ENCODE assay signal across 9 cellular contexts in genomic region chr1:26283871-26284596, GRCh38. TPM values are rescaled to one million over a fixed set of nuclear protein-coding genes. Genes with fewer than 3 reads are reported as not detected.
DNase-seq lines count a peak whose midpoint lies in the region; ATAC-seq and TF ChIP-seq lines count a peak whose summit lies in the region.
"Had no signal": no experiment of that assay in that cellular context is flagged by ENCODE, and none has a peak within 500 bp of the region (broad histone marks: within the 10 kb centered on the region; RNA-seq: fewer than 3 reads in every experiment).

No MANE protein-coding gene starts in this region.

- ATAC-seq in gastroesophageal sphincter = no peak
- no peak for ATAC-seq in stimulated activated naive B cell treated with anti-CD40 and anti-IgM and Interleukin-4, amounts not matched to agents 10 μg/mL and 1 μg/mL and 100 μg/mL, for 72 hours (replicated peaks)
- no peak for ATAC-seq in HG02885 (IDR thresholded peaks at IDR 0.05; ENCODE audit: poor library complexity, unreplicated experiment)

- no peaks in the 10 kb centered on the region for H3K9me3 Mint-ChIP-seq in T-helper 1 cell treated with Interleukin-12 subunit alpha and Interleukin-12 subunit beta and Interleukin-4 antibody, amounts not matched to agents 30 μg/mL and 1 μg/mL, for 36 hours
- no peaks in the 10 kb centered on the region for H3K9me3 Mint-ChIP-seq in activated CD4-positive, alpha-beta memory T cell treated with anti-CD3 and anti-CD28 coated beads, Interleukin-2, amount 10 ng/mL, durations not matched to agents 7 days and 5 days
- H3K9me3 Mint-ChIP-seq in stimulated activated naive B cell treated with anti-CD40 and anti-IgM and Interleukin-4, amounts not matched to agents 10 μg/mL and 1 μg/mL and 100 μg/mL, for 72 hours = peaks cover 0 to 2% of the 10 kb centered on the region in 2 donors

- no peak for TF ChIP-seq CTCF in gastroesophageal sphincter (IDR thresholded peaks at IDR 0.05)

- no peak for DNase-seq in T-helper 1 cell
- DNase-seq in activated CD4-positive, alpha-beta memory T cell treated with anti-CD3 and anti-CD28 coated beads, Interleukin-2, amount 10 ng/mL, durations not matched to agents 7 days and 5 days = peak; percentile 29
- DNase-seq in stimulated activated naive B cell treated with anti-CD40 and anti-IgM and Interleukin-4, amounts not matched to agents 10 μg/mL and 1 μg/mL and 100 μg/mL, for 72 hours = no peak
- no peak for DNase-seq in NCI-H446 treated with DMSO at 0.1 percent for 48 hours (lab: John Stamatoyannopoulos, UW)
- DNase-seq in dermis blood vessel endothelial cell = no peak

- CTCF ChIA-PET in activated CD4-positive, alpha-beta memory T cell treated with anti-CD3 and anti-CD28 coated beads, Interleukin-2, amount 10 ng/mL, durations not matched to agents 7 days and 5 days (lab: Charles Lee) = interaction anchor here (0.6 to 17.9 kb wide), 31 partner anchors 8 to 258 kb away, joined by 3 to 883 read pairs (median 6); partner anchors contain the start of genes CD52, CEP85, DHDDS and UBXN11

- no peak for TF ChIP-seq POLR2A in gastroesophageal sphincter (IDR thresholded peaks at IDR 0.05)

- H3K27me3 ChIP-seq in gastroesophageal sphincter = no peaks in the 10 kb centered on the region

- POLR2A ChIA-PET in activated CD4-positive, alpha-beta memory T cell treated with anti-CD3 and anti-CD28 coated beads, Interleukin-2, amount 10 ng/mL, durations not matched to agents 7 days and 5 days (lab: Charles Lee) = interaction anchor here (1.1 to 19.9 kb wide), 16 partner anchors 6 to 188 kb away, joined by 3 to 1302 read pairs (median 9); partner anchors contain the start of genes CD52, CEP85, HMGN2 and SH3BGRL3

- peaks cover 0 to 88% (median 42%) of the 10 kb centered on the region in 3 donors for H3K4me1 ChIP-seq in gastroesophageal sphincter

- H3K9me3 ChIP-seq in gastroesophageal sphincter = no peaks in the 10 kb centered on the region

- WGBS in gastroesophageal sphincter (ENCODE audit: low coverage in 1 of 2), 2 donors = 71 to 90% methylated on average over 3 of the region's 12 CpGs

- no peak overlapping the region for H3K4me3 ChIP-seq in gastroesophageal sphincter

- H3K27ac Mint-ChIP-seq in T-helper 1 cell treated with Interleukin-12 subunit alpha and Interleukin-12 subunit beta and Interleukin-4 antibody, amounts not matched to agents 30 μg/mL and 1 μg/mL, for 36 hours = peak overlapping the region; percentile 97
- peak overlapping the region; percentile 98 for H3K27ac Mint-ChIP-seq in activated CD4-positive, alpha-beta memory T cell treated with anti-CD3 and anti-CD28 coated beads, Interleukin-2, amount 10 ng/mL, durations not matched to agents 7 days and 5 days
- H3K27ac Mint-ChIP-seq in stimulated activated naive B cell treated with anti-CD40 and anti-IgM and Interleukin-4, amounts not matched to agents 10 μg/mL and 1 μg/mL and 100 μg/mL, for 72 hours = peak overlapping the region; percentile 98

- no peaks in the 10 kb centered on the region for H3K36me3 ChIP-seq in gastroesophageal sphincter

- peak overlapping the region in 3 of 4 donors; percentile 95 to 97 (median 95) for H3K27ac ChIP-seq in gastroesophageal sphincter
- H3K27ac ChIP-seq: KMS-11 had no signal

- no peaks in the 10 kb centered on the region for H3K27me3 Mint-ChIP-seq in T-helper 1 cell treated with Interleukin-12 subunit alpha and Interleukin-12 subunit beta and Interleukin-4 antibody, amounts not matched to agents 30 μg/mL and 1 μg/mL, for 36 hours (ENCODE audit: low read depth)
- no peaks in the 10 kb centered on the region for H3K27me3 Mint-ChIP-seq in activated CD4-positive, alpha-beta memory T cell treated with anti-CD3 and anti-CD28 coated beads, Interleukin-2, amount 10 ng/mL, durations not matched to agents 7 days and 5 days
- no peaks in the 10 kb centered on the region for H3K27me3 Mint-ChIP-seq in stimulated activated naive B cell treated with anti-CD40 and anti-IgM and Interleukin-4, amounts not matched to agents 10 μg/mL and 1 μg/mL and 100 μg/mL, for 72 hours

- peaks cover 40% of the 10 kb centered on the region for H3K36me3 Mint-ChIP-seq in T-helper 1 cell treated with Interleukin-12 subunit alpha and Interleukin-12 subunit beta and Interleukin-4 antibody, amounts not matched to agents 30 μg/mL and 1 μg/mL, for 36 hours (ENCODE audit: low read depth)
- H3K36me3 Mint-ChIP-seq in activated CD4-positive, alpha-beta memory T cell treated with anti-CD3 and anti-CD28 coated beads, Interleukin-2, amount 10 ng/mL, durations not matched to agents 7 days and 5 days (ENCODE audit: low read depth) = peaks cover 61% of the 10 kb centered on the region
- H3K36me3 Mint-ChIP-seq in stimulated activated naive B cell treated with anti-CD40 and anti-IgM and Interleukin-4, amounts not matched to agents 10 μg/mL and 1 μg/mL and 100 μg/mL, for 72 hours = peaks cover 38 to 56% of the 10 kb centered on the region in 2 donors

- H3K4me1 Mint-ChIP-seq in T-helper 1 cell treated with Interleukin-12 subunit alpha and Interleukin-12 subunit beta and Interleukin-4 antibody, amounts not matched to agents 30 μg/mL and 1 μg/mL, for 36 hours (ENCODE audit: low read depth) = peaks cover 80% of the 10 kb centered on the region
- peaks cover 88% of the 10 kb centered on the region for H3K4me1 Mint-ChIP-seq in activated CD4-positive, alpha-beta memory T cell treated with anti-CD3 and anti-CD28 coated beads, Interleukin-2, amount 10 ng/mL, durations not matched to agents 7 days and 5 days
- peaks cover 74 to 82% of the 10 kb centered on the region in 2 donors for H3K4me1 Mint-ChIP-seq in stimulated activated naive B cell treated with anti-CD40 and anti-IgM and Interleukin-4, amounts not matched to agents 10 μg/mL and 1 μg/mL and 100 μg/mL, for 72 hours

- H3K4me3 Mint-ChIP-seq in T-helper 1 cell treated with Interleukin-12 subunit alpha and Interleukin-12 subunit beta and Interleukin-4 antibody, amounts not matched to agents 30 μg/mL and 1 μg/mL, for 36 hours = peak overlapping the region; percentile 80
- peak overlapping the region; percentile 82 for H3K4me3 Mint-ChIP-seq in activated CD4-positive, alpha-beta memory T cell treated with anti-CD3 and anti-CD28 coated beads, Interleukin-2, amount 10 ng/mL, durations not matched to agents 7 days and 5 days
- H3K4me3 Mint-ChIP-seq in stimulated activated naive B cell treated with anti-CD40 and anti-IgM and Interleukin-4, amounts not matched to agents 10 μg/mL and 1 μg/mL and 100 μg/mL, for 72 hours = peak overlapping the region; percentile 70 to 73

- no peak for TF ChIP-seq EP300 in gastroesophageal sphincter (IDR thresholded peaks at IDR 0.05)

RNA-seq across cellular contexts. Expression of gene SH3BGRL3, which starts 4.1 kb away (rescaled TPM):
- total RNA-seq in activated CD4-positive, alpha-beta memory T cell treated with anti-CD3 and anti-CD28 coated beads, Interleukin-2, amount 10 ng/mL, durations not matched to agents 7 days and 5 days = 100 to 1,000 TPM; 662 to 665 TPM
- total RNA-seq in gastroesophageal sphincter (10 to 100 TPM; 31.6 to 60.2 (median 44.0) TPM), dermis blood vessel endothelial cell (10.4 and 23.8 TPM in 2 replicates)

RNA-seq across cellular contexts. Expression of gene UBXN11, which starts 22.4 kb away (rescaled TPM):
- 10 to 100 TPM; 46.9 to 49.9 TPM for total RNA-seq in activated CD4-positive, alpha-beta memory T cell treated with anti-CD3 and anti-CD28 coated beads, Interleukin-2, amount 10 ng/mL, durations not matched to agents 7 days and 5 days
- total RNA-seq in gastroesophageal sphincter (10 to 100 TPM in 2 of 4 donors, 1 to 10 TPM in 2; 3.7 to 12.1 (median 10.5) TPM), dermis blood vessel endothelial cell (2.3 and 3.6 TPM in 2 replicates)

RNA-seq across cellular contexts. Expression of gene CD52, which starts 33.7 kb away (rescaled TPM):
- 1,000 to 10,000 TPM; 1,572 to 1,591 TPM for total RNA-seq in activated CD4-positive, alpha-beta memory T cell treated with anti-CD3 and anti-CD28 coated beads, Interleukin-2, amount 10 ng/mL, durations not matched to agents 7 days and 5 days
- total RNA-seq in gastroesophageal sphincter (1 to 10 TPM in 3 of 4 donors, not detected in 1; 1.8 to 2.7 (median 2.2) TPM), dermis blood vessel endothelial cell (not detected in 2 replicates)

RNA-seq across cellular contexts. Expression of gene CEP85, which starts 50.0 kb away (rescaled TPM):
- total RNA-seq in activated CD4-positive, alpha-beta memory T cell treated with anti-CD3 and anti-CD28 coated beads, Interleukin-2, amount 10 ng/mL, durations not matched to agents 7 days and 5 days = 10 to 100 TPM; 35.5 to 37.7 TPM
- total RNA-seq in gastroesophageal sphincter = 1 to 10 TPM; 1.3 to 6.8 (median 4.7) TPM
- total RNA-seq in dermis blood vessel endothelial cell = 10.2 and 13.9 TPM in 2 replicates

Comparison
In these comparisons a context has a peak if more than half of its experiments do, and no peak if none do; other contexts are left out.
1. RNA of gene SH3BGRL3, which starts 4.1 kb away (total RNA-seq): 662 to 665 TPM in activated CD4-positive, alpha-beta memory T cell treated with anti-CD3 and anti-CD28 coated beads, Interleukin-2, amount 10 ng/mL, durations not matched to agents 7 days and 5 days; 31.6 to 60.2 TPM in gastroesophageal sphincter and 10.4 to 23.8 TPM in dermis blood vessel endothelial cell; every median in the first group is over 10 times any median in the second.
2. RNA of gene CD52, which starts 33.7 kb away (total RNA-seq): 1,572 to 1,591 TPM in activated CD4-positive, alpha-beta memory T cell treated with anti-CD3 and anti-CD28 coated beads, Interleukin-2, amount 10 ng/mL, durations not matched to agents 7 days and 5 days; 1.8 to 2.7 TPM in gastroesophageal sphincter and not detected in dermis blood vessel endothelial cell; every median in the first group is over 100 times any median in the second.
3. Peak in every context shown above with its lines, with median percentiles within 50 percentile points of each other: H3K27ac Mint-ChIP-seq and H3K4me3 Mint-ChIP-seq.